Comparison of ENCODE assay signal across 14 cellular contexts in the genomic region with DNA sequence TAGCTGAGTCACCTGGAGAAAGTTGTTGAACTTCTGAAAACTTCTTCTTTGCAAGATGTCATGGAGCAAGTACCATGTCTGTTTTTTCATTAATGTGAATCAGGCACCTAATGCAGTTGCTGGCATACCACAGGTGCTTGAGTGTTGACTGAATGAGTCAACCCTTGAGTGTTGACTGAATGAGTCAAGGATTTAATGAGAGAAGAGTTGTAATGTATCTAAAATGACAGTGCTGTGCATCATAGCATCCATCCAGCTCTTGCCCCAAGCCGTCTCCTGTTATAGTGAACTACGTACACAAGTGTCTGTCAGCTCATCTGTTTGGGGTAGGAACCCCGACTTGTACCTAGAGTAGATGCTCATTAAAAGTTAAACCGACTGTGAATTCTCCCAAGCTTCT.
A peak's percentile ranks its signal among the peaks of the same experiment; 100 is the strongest.
DNase-seq lines count a peak whose midpoint lies in the region; ATAC-seq and TF ChIP-seq lines count a peak whose summit lies in the region.
"Had no signal": no experiment of that assay in that cellular context is flagged by ENCODE, and none has a peak within 500 bp of the region (broad histone marks: within the 10 kb centered on the region; RNA-seq: fewer than 3 reads in every experiment).

No MANE protein-coding gene starts in this region.

- peaks cover 2% of the 10 kb centered on the region for H3K36me3 Mint-ChIP-seq in activated CD8-positive, alpha-beta T cell treated with anti-CD3 and anti-CD28 coated beads, Interleukin-2, amount 10 ng/mL, durations not matched to agents 7 days and 5 days (ENCODE audit: low read depth)

- CTCF ChIA-PET in activated CD8-positive, alpha-beta T cell treated with anti-CD3 and anti-CD28 coated beads, Interleukin-2, amount 10 ng/mL, durations not matched to agents 7 days and 5 days (lab: Charles Lee) = no interaction called here

- H3K36me3 ChIP-seq in right atrium auricular region = peaks cover 22% of the 10 kb centered on the region
- H3K36me3 ChIP-seq: neutrophil had no signal

- no peak overlapping the region for H3K4me3 Mint-ChIP-seq in activated CD8-positive, alpha-beta T cell treated with anti-CD3 and anti-CD28 coated beads, Interleukin-2, amount 10 ng/mL, durations not matched to agents 7 days and 5 days
- H3K4me3 Mint-ChIP-seq: activated T-helper 1 cell treated with anti-CD3 and anti-CD28 coated beads, Interleukin-12 subunit alpha, Interleukin-12 subunit beta, Interleukin-2, Interleukin-4 antibody, amounts not matched to agents 30 ng/mL and 10 ng/mL and 1 ng/mL, durations not matched to agents 14 hours and 24 hours and 36 hours; T-helper 17 cell had no signal

- peaks cover 33% of the 10 kb centered on the region for H3K4me1 Mint-ChIP-seq in activated CD8-positive, alpha-beta T cell treated with anti-CD3 and anti-CD28 coated beads, Interleukin-2, amount 10 ng/mL, durations not matched to agents 7 days and 5 days (ENCODE audit: low read depth)

- POLR2A ChIA-PET in activated CD8-positive, alpha-beta T cell treated with anti-CD3 and anti-CD28 coated beads, Interleukin-2, amount 10 ng/mL, durations not matched to agents 7 days and 5 days (lab: Charles Lee) = no interaction called here

- H3K9me3 Mint-ChIP-seq in activated CD8-positive, alpha-beta T cell treated with anti-CD3 and anti-CD28 coated beads, Interleukin-2, amount 10 ng/mL, durations not matched to agents 7 days and 5 days (ENCODE audit: insufficient read depth) = no peaks in the 10 kb centered on the region
- H3K9me3 Mint-ChIP-seq: activated T-helper 1 cell treated with anti-CD3 and anti-CD28 coated beads, Interleukin-12 subunit alpha, Interleukin-12 subunit beta, Interleukin-2, Interleukin-4 antibody, amounts not matched to agents 30 ng/mL and 10 ng/mL and 1 ng/mL, durations not matched to agents 14 hours and 24 hours and 36 hours had no signal

- H3K9me3 ChIP-seq in right atrium auricular region = no peaks in the 10 kb centered on the region
- H3K9me3 ChIP-seq: neutrophil, stomach had no signal

- H3K27me3 ChIP-seq in right atrium auricular region = no peaks in the 10 kb centered on the region
- H3K27me3 ChIP-seq: neutrophil, stomach had no signal

- DNase-seq in NCI-H2196 (lab: John Stamatoyannopoulos, UW; ENCODE audit: unreplicated experiment) (peak; percentile 29), NCI-H2196 treated with DMSO at 0.1 percent for 48 hours (lab: John Stamatoyannopoulos, UW; ENCODE audit: unreplicated experiment) (no peak), LHCN-M2 (ENCODE audit: low read depth) (peak; percentile 58), myocyte (ENCODE audit: low read depth) (peak; percentile 18), MV-4-11 (lab: John Stamatoyannopoulos, UW) (no peak), SK-N-DZ (ENCODE audit: low spot score) (no peak), right atrium auricular region (ENCODE audit: low spot score) (no peak)
- DNase-seq in activated CD8-positive, alpha-beta T cell treated with anti-CD3 and anti-CD28 coated beads, Interleukin-2, amount 10 ng/mL, durations not matched to agents 7 days and 5 days = peak; percentile 3
- DNase-seq: activated CD4-positive, alpha-beta T cell treated with anti-CD3 and anti-CD28 coated beads, Interleukin-2, amount 50 U/mL, for 1 hour; mesenchymal stem cell; stomach; T-helper 17 cell had no signal

- no peak overlapping the region for H3K4me3 ChIP-seq in right atrium auricular region
- H3K4me3 ChIP-seq: stomach had no signal

- no peak overlapping the region for H3K27ac Mint-ChIP-seq in activated CD8-positive, alpha-beta T cell treated with anti-CD3 and anti-CD28 coated beads, Interleukin-2, amount 10 ng/mL, durations not matched to agents 7 days and 5 days
- H3K27ac Mint-ChIP-seq: activated T-helper 1 cell treated with anti-CD3 and anti-CD28 coated beads, Interleukin-12 subunit alpha, Interleukin-12 subunit beta, Interleukin-2, Interleukin-4 antibody, amounts not matched to agents 30 ng/mL and 10 ng/mL and 1 ng/mL, durations not matched to agents 14 hours and 24 hours and 36 hours; T-helper 17 cell had no signal

- no peak overlapping the region for H3K27ac ChIP-seq in right atrium auricular region
- H3K27ac ChIP-seq: neutrophil, stomach had no signal

- no peak for TF ChIP-seq CTCF in right atrium auricular region (IDR thresholded peaks at IDR 0.05)

- ATAC-seq in activated CD8-positive, alpha-beta T cell treated with anti-CD3 and anti-CD28 coated beads, Interleukin-2, amount 10 ng/mL, durations not matched to agents 7 days and 5 days = no peak
- ATAC-seq: T-helper 17 cell had no signal

- H3K4me1 ChIP-seq in right atrium auricular region = peaks cover 0 to 18% of the 10 kb centered on the region in 2 donors

- H3K27me3 Mint-ChIP-seq in activated CD8-positive, alpha-beta T cell treated with anti-CD3 and anti-CD28 coated beads, Interleukin-2, amount 10 ng/mL, durations not matched to agents 7 days and 5 days (ENCODE audit: low read depth) = no peaks in the 10 kb centered on the region

Comparison
In these comparisons a context has a peak if more than half of its experiments do, and no peak if none do; other contexts are left out.
1. DNase-seq: peak in NCI-H2196 (single experiment), LHCN-M2 (single experiment), activated CD8-positive, alpha-beta T cell treated with anti-CD3 and anti-CD28 coated beads, Interleukin-2, amount 10 ng/mL, durations not matched to agents 7 days and 5 days (single experiment) and myocyte (single experiment); none in NCI-H2196 treated with DMSO at 0.1 percent for 48 hours (single experiment), MV-4-11 (single experiment), SK-N-DZ (single experiment) and right atrium auricular region (single experiment).